ENCODE assay signal across 14 cellular contexts in genomic region chr16:88347656-88348376, GRCh38. TPM values are rescaled to one million over a fixed set of nuclear protein-coding genes. Genes with fewer than 3 reads are reported as not detected.
DNase-seq lines count a peak whose midpoint lies in the region; ATAC-seq and TF ChIP-seq lines count a peak whose summit lies in the region.
"Had no signal": no experiment of that assay in that cellular context is flagged by ENCODE, and none has a peak within 500 bp of the region (broad histone marks: within the 10 kb centered on the region; RNA-seq: fewer than 3 reads in every experiment).

No MANE protein-coding gene starts in this region.

- H3K4me1 ChIP-seq in A673 (ENCODE audit: insufficient read depth, low read length, poor library complexity, severe bottlenecking): no peaks in the 10 kb centered on the region
- H3K4me1 ChIP-seq: stomach had no signal

- H3K9me3 ChIP-seq in A673 (ENCODE audit: low read depth, low read length, poor library complexity, severe bottlenecking) (no peaks in the 10 kb centered on the region), MG63 (no peaks in the 10 kb centered on the region)
- H3K9me3 ChIP-seq: ovary had no signal

- no peak overlapping the region for H3K27ac ChIP-seq in A673 (ENCODE audit: low read depth, low read length, poor library complexity, severe bottlenecking)
- H3K27ac ChIP-seq: ovary, stomach had no signal

- BruUV-seq in A673 (replicated peaks; lab: Mats Ljungman, UMichigan): no TSS peak

- CTCF ChIA-PET in T-cell (lab: Charles Lee) (no interaction called here), A673 (lab: Charles Lee) (no interaction called here), WTC11 (lab: Charles Lee) (interaction anchor here (0.6 to 1.6 kb wide), 3 partner anchors 10 to 488 kb away, joined by 3 to 7 read pairs (median 3); no protein-coding TSS in a partner anchor)

- H3K27me3 ChIP-seq in A673 (replicated peaks; ENCODE audit: insufficient read depth, low read depth, low read length, poor library complexity) (no peaks in the 10 kb centered on the region), MG63 (no peaks in the 10 kb centered on the region)
- H3K27me3 ChIP-seq: ovary had no signal

- H3K27ac Mint-ChIP-seq in T-cell (peak overlapping the region in 1 of 2 donors; percentile 66), WTC11 (no peak overlapping the region)
- H3K27ac Mint-ChIP-seq: GM23338 had no signal

- TF ChIP-seq CTCF in A673 (conservative IDR thresholded peaks at IDR 0.05; ENCODE audit: low read depth, low read length): no peak
- TF ChIP-seq CTCF in WTC11 (IDR thresholded peaks at IDR 0.05): no peak

- intact Hi-C loops in A673 (cut with micrococcal nuclease; ENCODE audit: unreplicated experiment): no loop called here

- H3K36me3 ChIP-seq in A673 (ENCODE audit: insufficient read depth, low read length, poor library complexity, severe bottlenecking) (no peaks in the 10 kb centered on the region), MG63 (no peaks in the 10 kb centered on the region)
- H3K36me3 ChIP-seq: ovary, stomach had no signal

- H3K36me3 Mint-ChIP-seq in T-cell (no peaks in the 10 kb centered on the region), WTC11 (no peaks in the 10 kb centered on the region)
- H3K36me3 Mint-ChIP-seq: CD8-positive, alpha-beta memory T cell had no signal

- ATAC-seq in T-cell (replicated peaks in 1 of 4) (peak; percentile 43 to 80 (median 62)), WTC11 (no peak), HG03097 (IDR thresholded peaks at IDR 0.05; ENCODE audit: low FRiP score, unreplicated experiment) (no peak)

- peak in 4 of 6 experiments; percentile 2 to 42 (median 14) for DNase-seq in stimulated activated naive CD4-positive, alpha-beta T cell (lab: John Stamatoyannopoulos, UW)
- DNase-seq in stimulated activated naive CD4-positive, alpha-beta T cell treated with Interleukin-2 at 50 U/mL for 16 hours (lab: John Stamatoyannopoulos, UW): no peak
- DNase-seq in T-cell (peak in 24 of 34 experiments; percentile 2 to 44 (median 18)), dermis blood vessel endothelial cell (peak; percentile 28), A673 (ENCODE audit: low spot score) (no peak), WTC11 (ENCODE audit: low spot score) (no peak), MG63 (no peak)
- DNase-seq: NCI-H1436 treated with DMSO at 0.1 percent for 48 hours, stomach, SW 1271 had no signal

- POLR2A ChIA-PET in T-cell (lab: Charles Lee) (no interaction called here), A673 (lab: Charles Lee; ENCODE audit: low non-redundant PET) (no interaction called here), WTC11 (lab: Charles Lee) (no interaction called here)

- H3K9me3 Mint-ChIP-seq in T-cell (no peaks in the 10 kb centered on the region), WTC11 (peaks cover 20% of the 10 kb centered on the region)

- H3K4me3 Mint-ChIP-seq in T-cell (no peak overlapping the region), WTC11 (no peak overlapping the region)
- H3K4me3 Mint-ChIP-seq: CD8-positive, alpha-beta memory T cell; GM23338 had no signal

- peaks cover 5 to 12% (median 9%) of the 10 kb centered on the region in 3 donors for H3K4me1 Mint-ChIP-seq in T-cell
- no peaks in the 10 kb centered on the region for H3K4me1 Mint-ChIP-seq in WTC11
- H3K4me1 Mint-ChIP-seq: GM23338 had no signal

- H3K27me3 Mint-ChIP-seq in T-cell (no peaks in the 10 kb centered on the region), WTC11 (ENCODE audit: low read depth) (no peaks in the 10 kb centered on the region)
- H3K27me3 Mint-ChIP-seq: CD8-positive, alpha-beta memory T cell had no signal

- no peak overlapping the region for H3K4me3 ChIP-seq in A673 (ENCODE audit: low read depth, low read length, poor library complexity, severe bottlenecking)
- no peak overlapping the region for H3K4me3 ChIP-seq in MG63
- H3K4me3 ChIP-seq: GM23338, ovary, stomach had no signal

TF ChIP-seq in WTC11, 78 proteins besides CTCF, POLR2A, EP300 and RAD21:
- TF ChIP-seq MAX (CRISPR knock-in tag; IDR thresholded peaks at IDR 0.05) (no peak), SOX15 (CRISPR knock-in tag; IDR thresholded peaks at IDR 0.05) (no peak), FOXJ3 (CRISPR knock-in tag; IDR thresholded peaks at IDR 0.05; ENCODE audit: borderline replicate concordance) (no peak), E2F1 (CRISPR knock-in tag; IDR thresholded peaks at IDR 0.05) (no peak), ZNF121 (CRISPR knock-in tag; IDR thresholded peaks at IDR 0.05) (no peak), ZNF396 (CRISPR knock-in tag; IDR thresholded peaks at IDR 0.05; ENCODE audit: borderline replicate concordance) (no peak), SMAD4 (CRISPR knock-in tag; IDR thresholded peaks at IDR 0.05) (no peak), NR2C2 (CRISPR knock-in tag; IDR thresholded peaks at IDR 0.05) (no peak), EMX1 (CRISPR knock-in tag; IDR thresholded peaks at IDR 0.05) (no peak), JAZF1 (CRISPR knock-in tag; IDR thresholded peaks at IDR 0.05) (no peak)
- TF ChIP-seq, protein P1, sequence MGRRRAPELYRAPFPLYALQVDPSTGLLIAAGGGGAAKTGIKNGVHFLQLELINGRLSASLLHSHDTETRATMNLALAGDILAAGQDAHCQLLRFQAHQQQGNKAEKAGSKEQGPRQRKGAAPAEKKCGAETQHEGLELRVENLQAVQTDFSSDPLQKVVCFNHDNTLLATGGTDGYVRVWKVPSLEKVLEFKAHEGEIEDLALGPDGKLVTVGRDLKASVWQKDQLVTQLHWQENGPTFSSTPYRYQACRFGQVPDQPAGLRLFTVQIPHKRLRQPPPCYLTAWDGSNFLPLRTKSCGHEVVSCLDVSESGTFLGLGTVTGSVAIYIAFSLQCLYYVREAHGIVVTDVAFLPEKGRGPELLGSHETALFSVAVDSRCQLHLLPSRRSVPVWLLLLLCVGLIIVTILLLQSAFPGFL (CRISPR knock-in tag; IDR thresholded peaks at IDR 0.05; ENCODE audit: borderline replicate concordance): no peak
- TF ChIP-seq, protein P2, sequence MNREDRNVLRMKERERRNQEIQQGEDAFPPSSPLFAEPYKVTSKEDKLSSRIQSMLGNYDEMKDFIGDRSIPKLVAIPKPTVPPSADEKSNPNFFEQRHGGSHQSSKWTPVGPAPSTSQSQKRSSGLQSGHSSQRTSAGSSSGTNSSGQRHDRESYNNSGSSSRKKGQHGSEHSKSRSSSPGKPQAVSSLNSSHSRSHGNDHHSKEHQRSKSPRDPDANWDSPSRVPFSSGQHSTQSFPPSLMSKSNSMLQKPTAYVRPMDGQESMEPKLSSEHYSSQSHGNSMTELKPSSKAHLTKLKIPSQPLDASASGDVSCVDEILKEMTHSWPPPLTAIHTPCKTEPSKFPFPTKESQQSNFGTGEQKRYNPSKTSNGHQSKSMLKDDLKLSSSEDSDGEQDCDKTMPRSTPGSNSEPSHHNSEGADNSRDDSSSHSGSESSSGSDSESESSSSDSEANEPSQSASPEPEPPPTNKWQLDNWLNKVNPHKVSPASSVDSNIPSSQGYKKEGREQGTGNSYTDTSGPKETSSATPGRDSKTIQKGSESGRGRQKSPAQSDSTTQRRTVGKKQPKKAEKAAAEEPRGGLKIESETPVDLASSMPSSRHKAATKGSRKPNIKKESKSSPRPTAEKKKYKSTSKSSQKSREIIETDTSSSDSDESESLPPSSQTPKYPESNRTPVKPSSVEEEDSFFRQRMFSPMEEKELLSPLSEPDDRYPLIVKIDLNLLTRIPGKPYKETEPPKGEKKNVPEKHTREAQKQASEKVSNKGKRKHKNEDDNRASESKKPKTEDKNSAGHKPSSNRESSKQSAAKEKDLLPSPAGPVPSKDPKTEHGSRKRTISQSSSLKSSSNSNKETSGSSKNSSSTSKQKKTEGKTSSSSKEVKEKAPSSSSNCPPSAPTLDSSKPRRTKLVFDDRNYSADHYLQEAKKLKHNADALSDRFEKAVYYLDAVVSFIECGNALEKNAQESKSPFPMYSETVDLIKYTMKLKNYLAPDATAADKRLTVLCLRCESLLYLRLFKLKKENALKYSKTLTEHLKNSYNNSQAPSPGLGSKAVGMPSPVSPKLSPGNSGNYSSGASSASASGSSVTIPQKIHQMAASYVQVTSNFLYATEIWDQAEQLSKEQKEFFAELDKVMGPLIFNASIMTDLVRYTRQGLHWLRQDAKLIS (CRISPR knock-in tag; IDR thresholded peaks at IDR 0.05; ENCODE audit: borderline replicate concordance): no peak
- TF ChIP-seq, protein P3, sequence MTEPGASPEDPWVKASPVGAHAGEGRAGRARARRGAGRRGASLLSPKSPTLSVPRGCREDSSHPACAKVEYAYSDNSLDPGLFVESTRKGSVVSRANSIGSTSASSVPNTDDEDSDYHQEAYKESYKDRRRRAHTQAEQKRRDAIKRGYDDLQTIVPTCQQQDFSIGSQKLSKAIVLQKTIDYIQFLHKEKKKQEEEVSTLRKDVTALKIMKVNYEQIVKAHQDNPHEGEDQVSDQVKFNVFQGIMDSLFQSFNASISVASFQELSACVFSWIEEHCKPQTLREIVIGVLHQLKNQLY (CRISPR knock-in tag; IDR thresholded peaks at IDR 0.05): no peak
TF ChIP-seq in WTC11: peak in this region for 0.

RNA-seq across cellular contexts. Expression of gene ZNF469, which starts 34.9 kb away (rescaled TPM):
- total RNA-seq in T-cell: 1 to 10 TPM in 4 of 5 donors, under 1 TPM in 1; 0.63 to 1.8 (median 1.6) TPM
- total RNA-seq in dermis blood vessel endothelial cell: 0.79 and 1.0 TPM in 2 replicates
- total RNA-seq in A673 (2021): 0.09 and 0.11 TPM in 2 replicates
- total RNA-seq in WTC11 (2021): 1.8 to 3.2 TPM (median 2.4 TPM) in 3 replicates
- total RNA-seq in MG63 (2014; rRNA removed; shearing (Covaris generic); ENCODE audit: low replicate concordance): 0.67 and 0.82 TPM in 2 replicates

Comparison
In these comparisons a context has a peak if more than half of its experiments do, and no peak if none do; other contexts are left out.
1. DNase-seq: peak in stimulated activated naive CD4-positive, alpha-beta T cell (4 of 6), T-cell (24 of 34) and dermis blood vessel endothelial cell (single experiment); none in stimulated activated naive CD4-positive, alpha-beta T cell treated with Interleukin-2 at 50 U/mL for 16 hours (single experiment), A673 (single experiment), WTC11 (single experiment) and MG63 (single experiment).
2. ATAC-seq: peak in T-cell (4 of 4); none in WTC11 (single experiment) and HG03097 (single experiment).